ENCODE assay signal across 17 cellular contexts in genomic region chr18:53819671-53820070, GRCh38.
"Had no signal": no experiment of that assay in that cellular context is flagged by ENCODE, and none has a peak within 500 bp of the region (broad histone marks: within the 10 kb centered on the region; RNA-seq: fewer than 3 reads in every experiment).

No MANE protein-coding gene starts in this region.

- H3K27me3 Mint-ChIP-seq: activated CD4-positive, alpha-beta T cell treated with anti-CD3 and anti-CD28 coated beads, Interleukin-2, amount 10 ng/mL, durations not matched to agents 24 days and 14 days; activated naive CD4-positive, alpha-beta T cell treated with anti-CD3 and anti-CD28 coated beads, Interleukin-2, amount 10 ng/mL, durations not matched to agents 7 days and 5 days; activated naive CD8-positive, alpha-beta T cell treated with anti-CD3 and anti-CD28 coated beads, Interleukin-2, amount 50 U/mL, for 24 hours; stimulated activated naive CD8-positive, alpha-beta T cell treated with anti-CD3 and anti-CD28 coated beads, Interleukin-15, Interleukin-2, amounts not matched to agents 100 ng/mL and 50 ng/mL, for 24 hours had no signal

- H3K36me3 ChIP-seq: suprapubic skin, transverse colon had no signal

- DNase-seq: activated CD4-positive, alpha-beta T cell treated with anti-CD3 and anti-CD28 coated beads, Interleukin-2, amount 10 ng/mL, durations not matched to agents 24 days and 14 days; activated CD8-positive, alpha-beta memory T cell treated with anti-CD3 and anti-CD28 coated beads, Interleukin-2, amount 50 U/mL, for 4 hours; activated naive CD4-positive, alpha-beta T cell treated with anti-CD3 and anti-CD28 coated beads, Interleukin-2, amount 10 ng/mL, durations not matched to agents 7 days and 5 days; activated naive CD8-positive, alpha-beta T cell treated with anti-CD3 and anti-CD28 coated beads, Interleukin-2, amount 50 U/mL, for 24 hours; activated T-cell treated with anti-CD3 and anti-CD28 coated beads, Interleukin-2, amount 50 U/mL, for 4 hours; anterior cingulate cortex; cortex of kidney; head of caudate nucleus; kidney; naive thymus-derived CD8-positive, alpha-beta T cell; nucleus accumbens; posterior cingulate gyrus; stimulated activated CD8-positive, alpha-beta memory T cell treated with anti-CD3 and anti-CD28 coated beads, Interleukin-4, amount 100 ng/mL, for 48 hours; transverse colon had no signal

- ATAC-seq: activated naive CD8-positive, alpha-beta T cell treated with anti-CD3 and anti-CD28 coated beads, Interleukin-2, amount 50 U/mL, for 24 hours; activated T-cell treated with anti-CD3 and anti-CD28 coated beads, Interleukin-2, amount 50 U/mL, for 4 hours; naive thymus-derived CD8-positive, alpha-beta T cell had no signal

- H3K4me1 Mint-ChIP-seq: activated CD4-positive, alpha-beta T cell treated with anti-CD3 and anti-CD28 coated beads, Interleukin-2, amount 10 ng/mL, durations not matched to agents 24 days and 14 days; activated naive CD4-positive, alpha-beta T cell treated with anti-CD3 and anti-CD28 coated beads, Interleukin-2, amount 10 ng/mL, durations not matched to agents 7 days and 5 days; activated naive CD8-positive, alpha-beta T cell treated with anti-CD3 and anti-CD28 coated beads, Interleukin-2, amount 50 U/mL, for 24 hours had no signal

- FAIRE-seq: frontal cortex, kidney had no signal

- H3K9me3 ChIP-seq: transverse colon had no signal

- H3K36me3 Mint-ChIP-seq: activated naive CD4-positive, alpha-beta T cell treated with anti-CD3 and anti-CD28 coated beads, Interleukin-2, amount 10 ng/mL, durations not matched to agents 7 days and 5 days; naive thymus-derived CD8-positive, alpha-beta T cell had no signal

- H3K27me3 ChIP-seq: suprapubic skin, transverse colon had no signal

- H3K27ac ChIP-seq: suprapubic skin, transverse colon had no signal

- H3K4me3 Mint-ChIP-seq: activated CD4-positive, alpha-beta T cell treated with anti-CD3 and anti-CD28 coated beads, Interleukin-2, amount 10 ng/mL, durations not matched to agents 24 days and 14 days; activated naive CD4-positive, alpha-beta T cell treated with anti-CD3 and anti-CD28 coated beads, Interleukin-2, amount 10 ng/mL, durations not matched to agents 7 days and 5 days; activated naive CD8-positive, alpha-beta T cell treated with anti-CD3 and anti-CD28 coated beads, Interleukin-2, amount 50 U/mL, for 24 hours; activated T-cell treated with anti-CD3 and anti-CD28 coated beads, Interleukin-2, amount 50 U/mL, for 4 hours; naive thymus-derived CD8-positive, alpha-beta T cell; stimulated activated naive CD8-positive, alpha-beta T cell treated with anti-CD3 and anti-CD28 coated beads, Interleukin-15, Interleukin-2, amounts not matched to agents 100 ng/mL and 50 ng/mL, for 24 hours had no signal

- H3K4me3 ChIP-seq: suprapubic skin, transverse colon had no signal

- H3K4me1 ChIP-seq: suprapubic skin, transverse colon had no signal

- H3K27ac Mint-ChIP-seq: activated CD4-positive, alpha-beta T cell treated with anti-CD3 and anti-CD28 coated beads, Interleukin-2, amount 10 ng/mL, durations not matched to agents 24 days and 14 days; activated naive CD4-positive, alpha-beta T cell treated with anti-CD3 and anti-CD28 coated beads, Interleukin-2, amount 10 ng/mL, durations not matched to agents 7 days and 5 days; activated naive CD8-positive, alpha-beta T cell treated with anti-CD3 and anti-CD28 coated beads, Interleukin-2, amount 50 U/mL, for 24 hours; naive thymus-derived CD8-positive, alpha-beta T cell; stimulated activated naive CD8-positive, alpha-beta T cell treated with anti-CD3 and anti-CD28 coated beads, Interleukin-15, Interleukin-2, amounts not matched to agents 100 ng/mL and 50 ng/mL, for 24 hours had no signal
